ENCODE assay signal across 8 cellular contexts in genomic region chr6:137341721-137342195, GRCh38.
DNase-seq lines count a peak whose midpoint lies in the region; ATAC-seq and TF ChIP-seq lines count a peak whose summit lies in the region.

No MANE protein-coding gene starts in this region.

- H3K27me3 ChIP-seq in Karpas-422 (ENCODE audit: low read length) (no peaks in the 10 kb centered on the region), upper lobe of left lung (no peaks in the 10 kb centered on the region)

- ATAC-seq in T-helper 17 cell (peak; percentile 75), naive B cell (ENCODE audit: low read depth in 2 of 2) (peak in 1 of 2 donors; percentile 40), upper lobe of left lung (ENCODE audit: low FRiP score in 2 of 2) (peak in 1 of 2 donors; percentile 39), HG03175 (IDR thresholded peaks at IDR 0.05; ENCODE audit: unreplicated experiment) (no peak), GM21367 (IDR thresholded peaks at IDR 0.05; ENCODE audit: unreplicated experiment) (no peak)

- no peak overlapping the region for H3K9ac ChIP-seq in Karpas-422 (ENCODE audit: low read length)

- H3K27ac ChIP-seq in Karpas-422 (ENCODE audit: low read length) (no peak overlapping the region), upper lobe of left lung (no peak overlapping the region)

- H3K27ac Mint-ChIP-seq in T-helper 17 cell (no peak overlapping the region), naive B cell (peak overlapping the region in 2 of 6 donors; percentile 25 to 44)

- TF ChIP-seq EP300 in upper lobe of left lung (IDR thresholded peaks at IDR 0.05): no peak

- peaks cover 11% of the 10 kb centered on the region for H3K4me1 Mint-ChIP-seq in T-helper 17 cell
- H3K4me1 Mint-ChIP-seq in naive B cell: peaks cover 8 to 24% (median 14%) of the 10 kb centered on the region in 3 donors

- H4K20me1 ChIP-seq in Karpas-422 (ENCODE audit: insufficient read depth, low read depth, low read length): no peaks in the 10 kb centered on the region

- peak in 1 of 6 experiments; percentile 39 for TF ChIP-seq CTCF in upper lobe of left lung (IDR thresholded peaks at IDR 0.05)

- H3K4me2 ChIP-seq in Karpas-422 (ENCODE audit: low read depth, low read length, poor library complexity, severe bottlenecking): no peak overlapping the region

- no peaks in the 10 kb centered on the region for H3K9me2 ChIP-seq in Karpas-422 (replicated peaks; ENCODE audit: insufficient read depth, low read length)

- H3K4me3 Mint-ChIP-seq in T-helper 17 cell (peak overlapping the region; percentile 65), naive B cell (peak overlapping the region in 7 of 8 donors; percentile 9 to 73 (median 61))

- H3K9me3 Mint-ChIP-seq in naive B cell: no peaks in the 10 kb centered on the region

- H3K27me3 Mint-ChIP-seq in T-helper 17 cell (no peaks in the 10 kb centered on the region), naive B cell (peaks cover 0 to 6% (median 0%) of the 10 kb centered on the region in 3 donors)

- H3K4me1 ChIP-seq in Karpas-422 (ENCODE audit: low read length): peaks cover 20% of the 10 kb centered on the region
- peaks cover 9 to 16% (median 11%) of the 10 kb centered on the region in 4 donors for H3K4me1 ChIP-seq in upper lobe of left lung

- H3K79me2 ChIP-seq in Karpas-422 (ENCODE audit: low read length): no peaks in the 10 kb centered on the region

- DNase-seq in COLO668 (lab: John Stamatoyannopoulos, UW; ENCODE audit: unreplicated experiment) (peak; percentile 6), Karpas-422 (peak; percentile 73), T-helper 17 cell (peak; percentile 27 to 41 (median 36)), cerebellum (ENCODE audit: low spot score) (peak; percentile 41), naive B cell (peak; percentile 23), upper lobe of left lung (peak; percentile 14 to 48)

- H3K4me3 ChIP-seq in Karpas-422 (ENCODE audit: low read length): no peak overlapping the region
- no peak overlapping the region for H3K4me3 ChIP-seq in upper lobe of left lung

- no peaks in the 10 kb centered on the region for H3K9me3 ChIP-seq in Karpas-422 (ENCODE audit: low read length)
- H3K9me3 ChIP-seq in T-helper 17 cell (ENCODE audit: control insufficient read depth, low read length, poor library complexity, severe bottlenecking): no peaks in the 10 kb centered on the region
- no peaks in the 10 kb centered on the region for H3K9me3 ChIP-seq in upper lobe of left lung

- no peak for TF ChIP-seq POLR2A in upper lobe of left lung (IDR thresholded peaks at IDR 0.05)

- H3K36me3 Mint-ChIP-seq in T-helper 17 cell (ENCODE audit: low read depth) (no peaks in the 10 kb centered on the region), naive B cell (no peaks in the 10 kb centered on the region)

- WGBS in upper lobe of left lung, 2 donors: 59 to 60% methylated on average over 14 to 15 of the region's 15 CpGs

- H3K36me3 ChIP-seq in Karpas-422 (ENCODE audit: insufficient read depth, low read length): no peaks in the 10 kb centered on the region
- no peaks in the 10 kb centered on the region for H3K36me3 ChIP-seq in upper lobe of left lung

- no peak overlapping the region for H2AFZ ChIP-seq in Karpas-422 (ENCODE audit: low read length)

Comparison
In these comparisons a context has a peak if more than half of its experiments do, and no peak if none do; other contexts are left out.
1. DNase-seq: peak in every context shown above with its lines; median percentile 73 in Karpas-422; 41 in cerebellum; 36 in T-helper 17 cell; 31 in upper lobe of left lung; 23 in naive B cell; 6 in COLO668.